ENCODE assay signal across 14 cellular contexts in the genomic region with DNA sequence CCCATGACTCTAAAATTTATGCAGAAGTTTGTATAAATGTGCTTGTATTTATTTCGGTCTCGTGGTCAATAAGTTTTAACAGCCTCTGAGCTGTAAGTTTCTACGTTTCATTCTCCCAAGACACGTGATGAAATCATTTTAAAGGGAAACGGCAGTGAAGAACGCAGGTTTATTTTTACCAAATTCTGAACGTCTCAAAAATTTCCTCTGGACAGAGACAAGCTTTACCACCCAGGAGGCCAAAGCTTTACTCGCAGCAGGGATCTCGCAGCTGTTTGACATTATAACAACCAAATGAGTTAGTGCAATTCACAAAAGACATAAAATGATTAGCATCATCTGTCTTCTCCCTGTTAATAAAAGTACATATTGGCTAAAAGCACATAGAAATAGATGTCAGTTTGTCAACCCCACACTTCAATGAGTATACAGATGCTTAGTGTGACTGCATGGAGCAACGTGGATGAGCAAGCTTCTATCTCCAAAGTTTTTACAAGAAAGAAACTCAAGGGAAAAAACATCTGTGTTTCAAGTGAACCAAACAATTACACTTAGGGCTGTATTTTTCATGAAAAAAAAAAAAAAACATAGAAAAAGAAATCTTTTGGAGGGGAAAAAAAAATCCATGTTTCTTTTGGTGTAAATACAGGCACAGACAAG. TPM values are rescaled to one million over a fixed set of nuclear protein-coding genes. Genes with fewer than 3 reads are reported as not detected.
DNase-seq lines count a peak whose midpoint lies in the region; ATAC-seq, FAIRE-seq and TF ChIP-seq lines count a peak whose summit lies in the region.
"Had no signal": no experiment of that assay in that cellular context is flagged by ENCODE, and none has a peak within 500 bp of the region (broad histone marks: within the 10 kb centered on the region; RNA-seq: fewer than 3 reads in every experiment).

No MANE protein-coding gene starts in this region.

- H3K36me3 ChIP-seq in iPS-20b (ENCODE audit: insufficient read depth, low read depth, low read length) (no peaks in the 10 kb centered on the region), smooth muscle cell (ENCODE audit: low read depth) (no peaks in the 10 kb centered on the region), small intestine (ENCODE audit: control insufficient read depth in 2 of 2, insufficient read depth in 2 of 2, low read length in 2 of 2) (no peaks in the 10 kb centered on the region)
- H3K36me3 ChIP-seq in CD8-positive, alpha-beta T cell (ENCODE audit: insufficient read depth, low read length) = no peaks in the 10 kb centered on the region

- H3K27ac ChIP-seq in caudate nucleus (ENCODE audit: low read depth, low read length) = peak overlapping the region; percentile 16
- H3K27ac ChIP-seq in iPS-20b (ENCODE audit: low read length) = no peak overlapping the region
- H3K27ac ChIP-seq in smooth muscle cell (ENCODE audit: low read depth) = peak overlapping the region; percentile 56
- peak overlapping the region in 1 of 2 donors; percentile 74 for H3K27ac ChIP-seq in small intestine (ENCODE audit: low read depth in 1 of 2, low read length in 1 of 2)
- H3K27ac ChIP-seq in CD8-positive, alpha-beta T cell (ENCODE audit: low read depth, low read length) = no peak overlapping the region

- no peak overlapping the region for H3K9ac ChIP-seq in iPS-20b (ENCODE audit: low read depth, low read length)
- H3K9ac ChIP-seq in smooth muscle cell (ENCODE audit: low read depth) = peak overlapping the region; percentile 71

- H3K4me3 Mint-ChIP-seq in CD8-positive, alpha-beta T cell = no peak overlapping the region

- intact Hi-C loops in CD8-positive, alpha-beta T cell (cut with DNase I, micrococcal nuclease) = no loop called here

- no peak overlapping the region for H3K27ac Mint-ChIP-seq in CD8-positive, alpha-beta T cell

- 41% methylated on average over 10 of the region's 10 CpGs for WGBS in smooth muscle cell (ENCODE audit: low lambda C conversion rate)
- 61 to 72% (median 71%) methylated on average over 10 of the region's 10 CpGs for WGBS in small intestine, 3 donors

- H3K36me3 Mint-ChIP-seq in CD8-positive, alpha-beta T cell = no peaks in the 10 kb centered on the region

- peaks cover 8% of the 10 kb centered on the region for H3K4me1 Mint-ChIP-seq in CD8-positive, alpha-beta T cell (ENCODE audit: low read depth)

- H3K4me3 ChIP-seq in HFF-Myc (replicated peaks; ENCODE audit: low read depth, low read length) = peak overlapping the region; percentile 70
- H3K4me3 ChIP-seq in iPS-20b (ENCODE audit: low read length) = 0 out of 2 replicates have a peak overlapping the region, but pooled peaks have one; percentile 91
- H3K4me3 ChIP-seq in smooth muscle cell = peak overlapping the region; percentile 96
- no peak overlapping the region for H3K4me3 ChIP-seq in small intestine (ENCODE audit: low read depth in 1 of 2, low read length in 2 of 2)
- no peak overlapping the region for H3K4me3 ChIP-seq in CD8-positive, alpha-beta T cell (ENCODE audit: low read depth, low read length)

- H3K27me3 ChIP-seq in iPS-20b (ENCODE audit: insufficient read depth, low read length) (peaks cover 14% of the 10 kb centered on the region; the same call in 1 of the 2 replicates), smooth muscle cell (ENCODE audit: low read depth) (no peaks in the 10 kb centered on the region), small intestine (ENCODE audit: control insufficient read depth in 2 of 2, insufficient read depth in 2 of 2, low read length in 2 of 2) (peaks cover 0 to 3% of the 10 kb centered on the region in 2 donors)
- H3K27me3 ChIP-seq in CD8-positive, alpha-beta T cell (ENCODE audit: insufficient read depth, low read length) = no peaks in the 10 kb centered on the region

- peaks cover 92% of the 10 kb centered on the region for H3K79me2 ChIP-seq in smooth muscle cell (ENCODE audit: low read depth)

- ATAC-seq in CD8-positive, alpha-beta T cell = no peak

- H3K9me3 ChIP-seq in iPS-20b (ENCODE audit: insufficient read depth, low read depth, low read length) (no peaks in the 10 kb centered on the region), smooth muscle cell (replicated peaks; ENCODE audit: low read depth) (no peaks in the 10 kb centered on the region), small intestine (ENCODE audit: control insufficient read depth, low read depth) (no peaks in the 10 kb centered on the region)
- H3K9me3 ChIP-seq in CD8-positive, alpha-beta T cell (ENCODE audit: low read length) = no peaks in the 10 kb centered on the region

- CTCF ChIA-PET in CD8-positive, alpha-beta T cell (lab: Charles Lee) = interaction anchor here (1.4 kb wide), 1 partner anchor 23 kb away, joined by 3 read pairs; no protein-coding TSS in a partner anchor

- peak overlapping the region; percentile 92 for H3K4me2 ChIP-seq in smooth muscle cell

- H2AFZ ChIP-seq in smooth muscle cell (ENCODE audit: low read depth) = peak overlapping the region; percentile 47

- peaks cover 21% of the 10 kb centered on the region for H3K27me3 Mint-ChIP-seq in CD8-positive, alpha-beta T cell (ENCODE audit: low read depth)

- no peaks in the 10 kb centered on the region for H3K9me3 Mint-ChIP-seq in CD8-positive, alpha-beta T cell

- H3F3A ChIP-seq in smooth muscle cell (ENCODE audit: low read depth) = peaks cover 6% of the 10 kb centered on the region

- TF ChIP-seq CTCF in HFF-Myc (IDR thresholded peaks at IDR 0.05; ENCODE audit: low read depth, low read length, missing control alignments) (no peak), smooth muscle cell (IDR thresholded peaks at IDR 0.05; ENCODE audit: borderline replicate concordance, insufficient read depth, poor library complexity, severe bottlenecking) (no peak)
- TF ChIP-seq CTCF in CD8-positive, alpha-beta T cell (IDR thresholded peaks at IDR 0.05) = no peak

- POLR2A ChIA-PET in CD8-positive, alpha-beta T cell (lab: Charles Lee) = no interaction called here

- H3K4me1 ChIP-seq in iPS-20b (ENCODE audit: insufficient read depth, low read length) (peaks cover 5% of the 10 kb centered on the region; the same call in 1 of the 2 replicates), smooth muscle cell (ENCODE audit: low read depth) (peaks cover 16% of the 10 kb centered on the region), small intestine (ENCODE audit: control insufficient read depth in 2 of 2, insufficient read depth in 1 of 2, low read depth in 1 of 2, low read length in 1 of 2) (no peaks in the 10 kb centered on the region)
- peaks cover 4% of the 10 kb centered on the region for H3K4me1 ChIP-seq in CD8-positive, alpha-beta T cell (ENCODE audit: insufficient read depth, low read length)

- DNase-seq in HFF-Myc (ENCODE audit: extremely low read depth, low read depth) (no peak), caudate nucleus (lab: John Stamatoyannopoulos, UW) (no peak), smooth muscle cell (lab: John Stamatoyannopoulos, UW; ENCODE audit: unreplicated experiment) (no peak), cerebellar nuclear complex (lab: John Stamatoyannopoulos, UW) (no peak), small intestine (no peak)
- DNase-seq in effector CD4-positive, alpha-beta T cell = no peak
- DNase-seq in CD8-positive, alpha-beta T cell = no peak
- DNase-seq: activated naive CD4-positive, alpha-beta T cell treated with anti-CD3 and anti-CD28 coated beads, Interleukin-2, amount 50 U/mL, for 16 hours; CD4-positive, alpha-beta memory T cell; NCI-H2227 treated with DMSO at 0.1 percent for 48 hours; T-helper 2 cell had no signal

- H4K20me1 ChIP-seq in smooth muscle cell (ENCODE audit: low read depth) = peaks cover 43% of the 10 kb centered on the region

- FAIRE-seq in small intestine (lab: Jason Lieb, UNC) = no peak

RNA-seq across cellular contexts. Expression of gene SEMA5A, which starts 2.5 kb away (rescaled TPM):
- total RNA-seq in smooth muscle cell = 65.1 and 67.0 TPM in 2 replicates
- polyA plus RNA-seq in smooth muscle cell = 21.6 and 34.7 TPM in 2 replicates
- 1 to 10 TPM in 1 of 3 donors, under 1 TPM in 2; 0.45 to 1.9 (median 0.54) TPM for polyA plus RNA-seq in small intestine
- total RNA-seq in CD8-positive, alpha-beta T cell = under 1 TPM; 0.03 to 0.25 TPM
- total RNA-seq: activated CD8-positive, alpha-beta memory T cell treated with anti-CD3 and anti-CD28 coated beads for 36 hours; OCI-LY7 had no signal

Comparison
In these comparisons a context has a peak if more than half of its experiments do, and no peak if none do; other contexts are left out.
1. H3K4me3 ChIP-seq: peak in HFF-Myc (single experiment), iPS-20b (single experiment) and smooth muscle cell (single experiment); none in small intestine (0 of 2) and CD8-positive, alpha-beta T cell (single experiment).
2. H3K27ac ChIP-seq: peak in caudate nucleus (single experiment) and smooth muscle cell (single experiment); none in iPS-20b (single experiment) and CD8-positive, alpha-beta T cell (single experiment).
3. RNA of gene SEMA5A, which starts 2.5 kb away (total RNA-seq): 65.1 to 67.0 TPM in smooth muscle cell; 0.03 to 0.25 TPM in CD8-positive, alpha-beta T cell; every median in the first group is over 10 times any median in the second.